In genomic region chr17:40427002-40427491, GRCh38 we compare ENCODE assay signal across 16 cellular contexts. TPM values are rescaled to one million over a fixed set of nuclear protein-coding genes. Genes with fewer than 3 reads are reported as not detected.
A peak's percentile ranks its signal among the peaks of the same experiment; 100 is the strongest.
DNase-seq lines count a peak whose midpoint lies in the region; ATAC-seq and TF ChIP-seq lines count a peak whose summit lies in the region.
"Had no signal": no experiment of that assay in that cellular context is flagged by ENCODE, and none has a peak within 500 bp of the region (broad histone marks: within the 10 kb centered on the region; RNA-seq: fewer than 3 reads in every experiment).

No MANE protein-coding gene starts in this region.

- DNase-seq in stimulated activated CD4-positive, alpha-beta T cell treated with anti-CD3 and anti-CD28 coated beads, Interleukin-1b, Interleukin-23, amount 100 ng/mL, for 48 hours: peak; percentile 17
- DNase-seq in stimulated activated CD4-positive, alpha-beta T cell treated with anti-CD3 and anti-CD28 coated beads, Interleukin-4, amount 100 ng/mL, for 4 hours: no peak
- peak; percentile 18 for DNase-seq in activated CD4-positive, CD25-positive, alpha-beta regulatory T cell treated with anti-CD3 and anti-CD28 coated beads, Interleukin-2, amount 50 U/mL, for 72 hours
- DNase-seq in effector memory CD8-positive, alpha-beta T cell: no peak
- DNase-seq in GM19240 (ENCODE audit: insufficient read length, low spot score): no peak
- DNase-seq in KG1 (lab: John Stamatoyannopoulos, UW): no peak
- no peak for DNase-seq in MG63
- DNase-seq in chondrocyte (ENCODE audit: low spot score): no peak
- DNase-seq: activated CD4-positive, alpha-beta T cell treated with anti-CD3 and anti-CD28 coated beads for 48 hours; DMS153; glutamatergic neuron; GOT3; NCI-H2081; NCI-H526 treated with DMSO at 0.1 percent for 48 hours; right cardiac atrium; stimulated activated CD4-positive, alpha-beta T cell treated with anti-CD3 and anti-CD28 coated beads, Interleukin-4, amount 100 ng/mL, for 1 hour had no signal

- no peaks in the 10 kb centered on the region for H3K9me3 Mint-ChIP-seq in effector memory CD8-positive, alpha-beta T cell
- H3K9me3 Mint-ChIP-seq in chondrocyte (ENCODE audit: low read depth): no peaks in the 10 kb centered on the region

- no peak overlapping the region for H3K4me3 ChIP-seq in MG63

- no peaks in the 10 kb centered on the region for H3K36me3 ChIP-seq in MG63

- H3K27me3 ChIP-seq in MG63: no peaks in the 10 kb centered on the region

- ATAC-seq in effector memory CD8-positive, alpha-beta T cell (replicated peaks): peak; percentile 87
- ATAC-seq: right cardiac atrium had no signal

- no peaks in the 10 kb centered on the region for H3K9me3 ChIP-seq in MG63

- H3K36me3 Mint-ChIP-seq in effector memory CD8-positive, alpha-beta T cell (ENCODE audit: insufficient read depth): peaks cover 5% of the 10 kb centered on the region
- no peaks in the 10 kb centered on the region for H3K36me3 Mint-ChIP-seq in chondrocyte (ENCODE audit: low read depth)

- TF ChIP-seq CTCF in chondrocyte (IDR thresholded peaks at IDR 0.05): no peak

- peaks cover 0 to 11% of the 10 kb centered on the region in 2 donors for H3K27me3 Mint-ChIP-seq in effector memory CD8-positive, alpha-beta T cell
- no peaks in the 10 kb centered on the region for H3K27me3 Mint-ChIP-seq in chondrocyte (ENCODE audit: low read depth)

- H3K27ac Mint-ChIP-seq in effector memory CD8-positive, alpha-beta T cell: peak overlapping the region in 1 of 2 donors; percentile 46
- H3K27ac Mint-ChIP-seq in chondrocyte (ENCODE audit: unreplicated experiment): no peak overlapping the region

- H3K4me3 Mint-ChIP-seq in effector memory CD8-positive, alpha-beta T cell: no peak overlapping the region
- H3K4me3 Mint-ChIP-seq in chondrocyte (ENCODE audit: unreplicated experiment): no peak overlapping the region

- H3K4me1 Mint-ChIP-seq in effector memory CD8-positive, alpha-beta T cell (ENCODE audit: low read depth in 2 of 2): peaks cover 18 to 22% of the 10 kb centered on the region in 2 donors
- no peaks in the 10 kb centered on the region for H3K4me1 Mint-ChIP-seq in chondrocyte (ENCODE audit: low read depth)

RNA-seq across cellular contexts. Expression of gene TOP2A, which starts 9.4 kb away (rescaled TPM):
- total RNA-seq in MG63 (2014; rRNA removed; shearing (Covaris generic); ENCODE audit: low replicate concordance): 138 and 187 TPM in 2 replicates
- total RNA-seq in chondrocyte: 24.6 to 28.2 TPM (median 27.8 TPM) in 3 replicates

RNA-seq across cellular contexts. Expression of gene IGFBP4, which starts 16.2 kb away (rescaled TPM):
- 7.9 and 12.4 TPM in 2 replicates for total RNA-seq in MG63 (2014; rRNA removed; shearing (Covaris generic); ENCODE audit: low replicate concordance)
- 351 to 496 TPM (median 486 TPM) in 3 replicates for total RNA-seq in chondrocyte

Comparison
In these comparisons a context has a peak if more than half of its experiments do, and no peak if none do; other contexts are left out.
1. DNase-seq: peak in stimulated activated CD4-positive, alpha-beta T cell treated with anti-CD3 and anti-CD28 coated beads, Interleukin-1b, Interleukin-23, amount 100 ng/mL, for 48 hours (single experiment) and activated CD4-positive, CD25-positive, alpha-beta regulatory T cell treated with anti-CD3 and anti-CD28 coated beads, Interleukin-2, amount 50 U/mL, for 72 hours (single experiment); none in stimulated activated CD4-positive, alpha-beta T cell treated with anti-CD3 and anti-CD28 coated beads, Interleukin-4, amount 100 ng/mL, for 4 hours (0 of 2), effector memory CD8-positive, alpha-beta T cell (0 of 3), GM19240 (single experiment), KG1 (single experiment), MG63 (single experiment) and chondrocyte (single experiment).
2. RNA of gene IGFBP4, which starts 16.2 kb away (total RNA-seq): 351 to 496 TPM in chondrocyte; 7.9 to 12.4 TPM in MG63; every median in the first group is over 10 times any median in the second.